Comparison of ENCODE assay signal across 21 cellular contexts in genomic region chr6:165925474-165926156, GRCh38.
"Had no signal": no experiment of that assay in that cellular context is flagged by ENCODE, and none has a peak within 500 bp of the region (broad histone marks: within the 10 kb centered on the region; RNA-seq: fewer than 3 reads in every experiment).

No MANE protein-coding gene starts in this region.

- H3K9me3 Mint-ChIP-seq: stimulated activated memory B cell treated with anti-CD40 and anti-IgM and Interleukin-4, amounts not matched to agents 10 μg/mL and 1 μg/mL and 100 μg/mL, for 72 hours; stimulated activated naive CD8-positive, alpha-beta T cell treated with anti-CD3 and anti-CD28 coated beads, Interleukin-15, Interleukin-2, amounts not matched to agents 100 ng/mL and 50 ng/mL, for 24 hours had no signal

- H3K9me3 ChIP-seq: mucosa of descending colon, neutrophil, ovary, tibial artery, upper lobe of right lung, vagina had no signal

- H3K4me3 ChIP-seq: dorsolateral prefrontal cortex, hepatocyte, mucosa of descending colon, ovary, smooth muscle cell, tibial artery, upper lobe of right lung, vagina had no signal

- DNase-seq: cortex of kidney; dorsolateral prefrontal cortex; effector memory CD4-positive, alpha-beta T cell; foreskin keratinocyte; head of caudate nucleus; mammary epithelial cell; mucosa of descending colon; naive thymus-derived CD8-positive, alpha-beta T cell; ovary; right cardiac atrium; stimulated activated CD4-positive, alpha-beta T cell treated with anti-CD3 and anti-CD28 coated beads, Interleukin-4, amount 100 ng/mL, for 24 hours; tibial artery; upper lobe of right lung had no signal

- H3K27me3 ChIP-seq: foreskin keratinocyte, hepatocyte, neutrophil, ovary, tibial artery, upper lobe of right lung, vagina had no signal

- H3K36me3 ChIP-seq: neutrophil, ovary, tibial artery, upper lobe of right lung, vagina had no signal

- H3K27ac Mint-ChIP-seq: naive thymus-derived CD8-positive, alpha-beta T cell; stimulated activated memory B cell treated with anti-CD40 and anti-IgM and Interleukin-4, amounts not matched to agents 10 μg/mL and 1 μg/mL and 100 μg/mL, for 72 hours; stimulated activated naive CD8-positive, alpha-beta T cell treated with anti-CD3 and anti-CD28 coated beads, Interleukin-15, Interleukin-2, amounts not matched to agents 100 ng/mL and 50 ng/mL, for 24 hours had no signal

- ATAC-seq: esophagus mucosa; foreskin keratinocyte; left lobe of liver; mucosa of descending colon; naive thymus-derived CD8-positive, alpha-beta T cell; right cardiac atrium; stimulated activated memory B cell treated with anti-CD40 and anti-IgM and Interleukin-4, amounts not matched to agents 10 μg/mL and 1 μg/mL and 100 μg/mL, for 72 hours; upper lobe of right lung had no signal

- H3K4me3 Mint-ChIP-seq: naive thymus-derived CD8-positive, alpha-beta T cell; stimulated activated memory B cell treated with anti-CD40 and anti-IgM and Interleukin-4, amounts not matched to agents 10 μg/mL and 1 μg/mL and 100 μg/mL, for 72 hours; stimulated activated naive CD8-positive, alpha-beta T cell treated with anti-CD3 and anti-CD28 coated beads, Interleukin-15, Interleukin-2, amounts not matched to agents 100 ng/mL and 50 ng/mL, for 24 hours had no signal

- H3K4me1 Mint-ChIP-seq: naive thymus-derived CD8-positive, alpha-beta T cell; stimulated activated memory B cell treated with anti-CD40 and anti-IgM and Interleukin-4, amounts not matched to agents 10 μg/mL and 1 μg/mL and 100 μg/mL, for 72 hours had no signal

- H3K36me3 Mint-ChIP-seq: naive thymus-derived CD8-positive, alpha-beta T cell; stimulated activated memory B cell treated with anti-CD40 and anti-IgM and Interleukin-4, amounts not matched to agents 10 μg/mL and 1 μg/mL and 100 μg/mL, for 72 hours had no signal

- H3K4me1 ChIP-seq: foreskin keratinocyte, tibial artery, upper lobe of right lung, vagina had no signal

- H3K27ac ChIP-seq: dorsolateral prefrontal cortex, foreskin keratinocyte, hepatocyte, neutrophil, ovary, tibial artery, upper lobe of right lung, vagina had no signal
